In the genomic region with DNA sequence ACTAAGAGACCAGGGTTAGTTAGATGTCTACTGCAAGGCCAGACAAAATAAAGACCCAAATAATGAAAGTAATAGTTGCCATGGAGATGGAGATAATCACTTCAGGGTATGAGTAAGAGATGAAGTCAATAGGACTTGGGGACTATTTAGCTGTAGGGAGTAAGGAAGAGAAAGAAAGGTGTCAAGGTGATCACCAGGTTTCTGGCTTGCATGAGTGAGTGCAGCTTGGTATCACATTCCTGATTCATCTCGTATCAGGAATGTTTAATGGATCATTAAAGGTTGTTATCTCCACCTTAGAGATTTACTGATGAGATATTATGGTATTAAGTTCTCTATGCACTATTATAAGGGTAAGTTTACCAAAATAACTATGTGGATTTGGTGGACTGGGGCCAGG, we compare ENCODE assay signal across 22 cellular contexts.
DNase-seq lines count a peak whose midpoint lies in the region; ATAC-seq, FAIRE-seq and TF ChIP-seq lines count a peak whose summit lies in the region.
"Had no signal": no experiment of that assay in that cellular context is flagged by ENCODE, and none has a peak within 500 bp of the region (broad histone marks: within the 10 kb centered on the region; RNA-seq: fewer than 3 reads in every experiment).

No MANE protein-coding gene starts in this region.

- WGBS in pancreas, 2 donors: 22 to 36% methylated on average over 1 of the region's 1 CpG

- H3K4me3 ChIP-seq in pancreas (no peak overlapping the region), BE2C (ENCODE audit: low read depth, low read length) (no peak overlapping the region)
- H3K4me3 ChIP-seq: BLaER1 had no signal

- H3K27me3 ChIP-seq in foreskin keratinocyte: no peaks in the 10 kb centered on the region
- H3K27me3 ChIP-seq in pancreas: no peaks in the 10 kb centered on the region
- no peaks in the 10 kb centered on the region; the same call in 1 of the 2 replicates for H3K27me3 ChIP-seq in BE2C
- H3K27me3 ChIP-seq: BLaER1 had no signal

- FAIRE-seq in pancreas (lab: Jason Lieb, UNC): no peak
- FAIRE-seq: G401.6, GM18507, HTR-8/SVneo had no signal

- DNase-seq in COR-L47 (lab: John Stamatoyannopoulos, UW) (peak; percentile 21), DMS53 (lab: John Stamatoyannopoulos, UW) (peak; percentile 65), NCI-H69 (lab: John Stamatoyannopoulos, UW) (peak; percentile 66), foreskin keratinocyte (peak; percentile 23 to 54), pancreas (no peak), cerebellar cortex (ENCODE audit: low spot score) (no peak), BE2C (no peak)
- DNase-seq: CD4-positive, alpha-beta T cell; GOT3; HCEC 1CT; MV-4-11; NCI-H226; NCI-H524 treated with DMSO at 0.1 percent for 48 hours; SIG-M5; SK-N-SH; T-helper 2 cell had no signal

- TF ChIP-seq CTCF in foreskin keratinocyte (conservative IDR thresholded peaks at IDR 0.05) (no peak), pancreas (IDR thresholded peaks at IDR 0.05) (no peak), BE2C (IDR thresholded peaks at IDR 0.05; ENCODE audit: low read depth, low read length) (no peak)

- no peak overlapping the region for H3K27ac ChIP-seq in foreskin keratinocyte
- no peak overlapping the region for H3K27ac ChIP-seq in pancreas
- H3K27ac ChIP-seq: BLaER1, KMS-11 had no signal

- intact Hi-C loops in pancreas (cut with DNase I): no loop called here

- ATAC-seq in foreskin keratinocyte (peak; percentile 78), pancreas (no peak)
- ATAC-seq: Panc1 had no signal

- H3K36me3 ChIP-seq in pancreas: no peaks in the 10 kb centered on the region
- no peaks in the 10 kb centered on the region for H3K36me3 ChIP-seq in BE2C
- H3K36me3 ChIP-seq: BLaER1 had no signal

- H3K4me1 ChIP-seq in foreskin keratinocyte: no peaks in the 10 kb centered on the region
- H3K4me1 ChIP-seq in pancreas: no peaks in the 10 kb centered on the region
- no peaks in the 10 kb centered on the region for H3K4me1 ChIP-seq in BE2C
- H3K4me1 ChIP-seq: BLaER1 had no signal

- H3K9me3 ChIP-seq in pancreas (no peaks in the 10 kb centered on the region), BE2C (no peaks in the 10 kb centered on the region)
- H3K9me3 ChIP-seq: BLaER1, SK-N-SH had no signal

Comparison
In these comparisons a context has a peak if more than half of its experiments do, and no peak if none do; other contexts are left out.
1. DNase-seq: peak in COR-L47 (single experiment), DMS53 (single experiment), NCI-H69 (single experiment) and foreskin keratinocyte (2 of 2); none in pancreas (0 of 6), cerebellar cortex (single experiment) and BE2C (single experiment).